24 cellular contexts compared by ENCODE assay signal in genomic region chr20:58289143-58289542, GRCh38. TPM values are rescaled to one million over a fixed set of nuclear protein-coding genes. Genes with fewer than 3 reads are reported as not detected.
DNase-seq lines count a peak whose midpoint lies in the region; ATAC-seq, FAIRE-seq and TF ChIP-seq lines count a peak whose summit lies in the region.
"Had no signal": no experiment of that assay in that cellular context is flagged by ENCODE, and none has a peak within 500 bp of the region (broad histone marks: within the 10 kb centered on the region; RNA-seq: fewer than 3 reads in every experiment).

No MANE protein-coding gene starts in this region.

- peaks cover 13 to 29% (median 19%) of the 10 kb centered on the region in 4 donors for H3K4me1 Mint-ChIP-seq in CD4-positive, CD25-positive, alpha-beta regulatory T cell
- peaks cover 24% of the 10 kb centered on the region for H3K4me1 Mint-ChIP-seq in endothelial cell (ENCODE audit: unreplicated experiment)

- 50 to 53% methylated on average over 2 of the region's 2 CpGs for WGBS in pancreas, 2 donors

- peak overlapping the region in 2 of 3 donors; percentile 9 to 27 for H3K27ac Mint-ChIP-seq in CD4-positive, CD25-positive, alpha-beta regulatory T cell
- no peak overlapping the region for H3K27ac Mint-ChIP-seq in endothelial cell (ENCODE audit: unreplicated experiment)
- H3K27ac Mint-ChIP-seq: B cell had no signal

- peaks cover 9% of the 10 kb centered on the region for H3K36me3 ChIP-seq in CD4-positive, CD25-positive, alpha-beta regulatory T cell (ENCODE audit: control insufficient read depth, insufficient read depth, low read length)
- no peaks in the 10 kb centered on the region for H3K36me3 ChIP-seq in pancreas

- H3K27me3 Mint-ChIP-seq in CD4-positive, CD25-positive, alpha-beta regulatory T cell: no peaks in the 10 kb centered on the region
- peaks cover 3% of the 10 kb centered on the region for H3K27me3 Mint-ChIP-seq in endothelial cell (ENCODE audit: unreplicated experiment)
- H3K27me3 Mint-ChIP-seq: B cell; CD4-positive, alpha-beta memory T cell; CD8-positive, alpha-beta memory T cell had no signal

- no peak overlapping the region for H3K27ac ChIP-seq in CD4-positive, CD25-positive, alpha-beta regulatory T cell (ENCODE audit: insufficient read depth, low read length, poor library complexity, severe bottlenecking)
- no peak overlapping the region for H3K27ac ChIP-seq in pancreas
- H3K27ac ChIP-seq: 22Rv1; A549; BLaER1 treated with 17β-estradiol and CSF1 and Interleukin-3, amounts not matched to agents 10 nM and 100 nM; C4-2B had no signal

- no peaks in the 10 kb centered on the region for H3K27me3 ChIP-seq in CD4-positive, CD25-positive, alpha-beta regulatory T cell (ENCODE audit: control insufficient read depth, insufficient read depth, low read length)
- H3K27me3 ChIP-seq in pancreas: no peaks in the 10 kb centered on the region
- H3K27me3 ChIP-seq: BLaER1 treated with 17β-estradiol and CSF1 and Interleukin-3, amounts not matched to agents 10 nM and 100 nM had no signal

- no peak overlapping the region for H3K4me3 Mint-ChIP-seq in CD4-positive, CD25-positive, alpha-beta regulatory T cell
- peak overlapping the region; percentile 58 for H3K4me3 Mint-ChIP-seq in endothelial cell (ENCODE audit: unreplicated experiment)
- H3K4me3 Mint-ChIP-seq: B cell; CD4-positive, alpha-beta memory T cell; CD8-positive, alpha-beta memory T cell had no signal

- H3K4me1 ChIP-seq in CD4-positive, CD25-positive, alpha-beta regulatory T cell (ENCODE audit: control insufficient read depth, insufficient read depth, low read length, poor library complexity, severe bottlenecking): no peaks in the 10 kb centered on the region
- H3K4me1 ChIP-seq in pancreas: no peaks in the 10 kb centered on the region
- H3K4me1 ChIP-seq: A549 had no signal

- H3K36me3 Mint-ChIP-seq in CD4-positive, CD25-positive, alpha-beta regulatory T cell: peaks cover 32% of the 10 kb centered on the region
- peaks cover 32% of the 10 kb centered on the region for H3K36me3 Mint-ChIP-seq in endothelial cell (ENCODE audit: low read depth, unreplicated experiment)

- no peak for DNase-seq in CD4-positive, CD25-positive, alpha-beta regulatory T cell
- DNase-seq in endothelial cell (ENCODE audit: low spot score) (no peak), pancreas (no peak), foreskin melanocyte (no peak), hepatic stellate cell (ENCODE audit: low spot score) (no peak)
- DNase-seq: AML-193; CD4-positive, alpha-beta memory T cell; CD8-positive, alpha-beta memory T cell; COR-L47; DMS 273 treated with DMSO at 0.1 percent for 48 hours; DMS153; DMS53; DMS79; DND-41; EL; GDM1 had no signal

- no peak for FAIRE-seq in pancreas (lab: Jason Lieb, UNC)
- FAIRE-seq: A549, GM12878, GM12892, GM18507 had no signal

- intact Hi-C loops in pancreas (cut with DNase I): no loop called here

- no peaks in the 10 kb centered on the region for H3K9me3 Mint-ChIP-seq in CD4-positive, CD25-positive, alpha-beta regulatory T cell
- H3K9me3 Mint-ChIP-seq in endothelial cell (ENCODE audit: unreplicated experiment): no peaks in the 10 kb centered on the region
- H3K9me3 Mint-ChIP-seq: CD4-positive, alpha-beta memory T cell; CD8-positive, alpha-beta memory T cell had no signal

- H3K4me3 ChIP-seq in CD4-positive, CD25-positive, alpha-beta regulatory T cell (ENCODE audit: low read depth, low read length): no peak overlapping the region
- no peak overlapping the region for H3K4me3 ChIP-seq in pancreas
- H3K4me3 ChIP-seq: A549; BLaER1 treated with 17β-estradiol and CSF1 and Interleukin-3, amounts not matched to agents 10 nM and 100 nM; GM12878 had no signal

- H3K9me3 ChIP-seq in CD4-positive, CD25-positive, alpha-beta regulatory T cell (ENCODE audit: control insufficient read depth in 2 of 2, low read length in 2 of 2): no peaks in the 10 kb centered on the region
- no peaks in the 10 kb centered on the region for H3K9me3 ChIP-seq in pancreas
- H3K9me3 ChIP-seq: A549; BLaER1 treated with 17β-estradiol and CSF1 and Interleukin-3, amounts not matched to agents 10 nM and 100 nM had no signal

- no peak for TF ChIP-seq CTCF in endothelial cell (IDR thresholded peaks at IDR 0.05; ENCODE audit: unreplicated experiment)
- TF ChIP-seq CTCF in pancreas (IDR thresholded peaks at IDR 0.05): no peak

- ATAC-seq in CD4-positive, CD25-positive, alpha-beta regulatory T cell (ENCODE audit: low read depth in 2 of 2): no peak
- ATAC-seq in pancreas: peak in 3 of 4 donors; percentile 52 to 57 (median 54)
- ATAC-seq: A549, GM12878 had no signal

RNA-seq across cellular contexts. Expression of gene RAB22A, which starts 20.4 kb away (rescaled TPM):
- total RNA-seq in CD4-positive, CD25-positive, alpha-beta regulatory T cell: 21.9 TPM
- polyA plus RNA-seq in CD4-positive, CD25-positive, alpha-beta regulatory T cell: 10 to 100 TPM; 11.3 to 13.2 (median 12.5) TPM
- total RNA-seq in endothelial cell (ENCODE audit: unreplicated experiment): 14.2 TPM
- 10 to 100 TPM in 1 of 6 donors, 1 to 10 TPM in 5; 5.7 to 10.1 (median 7.9) TPM for total RNA-seq in pancreas
- polyA plus RNA-seq in pancreas: 1 to 10 TPM; 3.1 to 4.8 TPM

Comparison
In these comparisons a context has a peak if more than half of its experiments do, and no peak if none do; other contexts are left out.
1. ATAC-seq: peak in pancreas (3 of 4); none in CD4-positive, CD25-positive, alpha-beta regulatory T cell (0 of 2).